1 cellular context compared by ENCODE assay signal in the genomic region with DNA sequence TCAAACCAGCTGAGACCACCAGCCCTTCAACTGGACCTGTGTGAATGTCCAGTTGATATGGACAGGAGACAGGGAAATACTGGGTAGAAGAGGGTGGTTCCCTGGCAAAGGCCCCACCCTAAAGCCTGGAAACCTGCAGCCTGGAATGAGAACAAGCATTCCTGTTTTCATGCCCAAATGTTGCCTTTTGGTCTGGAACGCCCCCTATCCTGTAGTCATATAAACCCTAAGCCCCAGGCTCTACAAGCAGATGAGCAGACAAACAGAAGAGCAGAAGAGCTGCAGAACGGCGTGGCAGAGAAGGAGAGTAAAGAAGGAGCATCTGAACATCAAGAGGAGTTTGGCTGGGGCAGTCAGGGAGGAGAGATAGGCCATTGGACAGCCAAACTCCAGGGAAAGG.
TF ChIP-seq lines count a peak whose summit lies in the region.

No MANE protein-coding gene starts in this region.

TF ChIP-seq in GM23338, 12 proteins besides CTCF, POLR2A, EP300 and RAD21:
- TF ChIP-seq, protein P1, sequence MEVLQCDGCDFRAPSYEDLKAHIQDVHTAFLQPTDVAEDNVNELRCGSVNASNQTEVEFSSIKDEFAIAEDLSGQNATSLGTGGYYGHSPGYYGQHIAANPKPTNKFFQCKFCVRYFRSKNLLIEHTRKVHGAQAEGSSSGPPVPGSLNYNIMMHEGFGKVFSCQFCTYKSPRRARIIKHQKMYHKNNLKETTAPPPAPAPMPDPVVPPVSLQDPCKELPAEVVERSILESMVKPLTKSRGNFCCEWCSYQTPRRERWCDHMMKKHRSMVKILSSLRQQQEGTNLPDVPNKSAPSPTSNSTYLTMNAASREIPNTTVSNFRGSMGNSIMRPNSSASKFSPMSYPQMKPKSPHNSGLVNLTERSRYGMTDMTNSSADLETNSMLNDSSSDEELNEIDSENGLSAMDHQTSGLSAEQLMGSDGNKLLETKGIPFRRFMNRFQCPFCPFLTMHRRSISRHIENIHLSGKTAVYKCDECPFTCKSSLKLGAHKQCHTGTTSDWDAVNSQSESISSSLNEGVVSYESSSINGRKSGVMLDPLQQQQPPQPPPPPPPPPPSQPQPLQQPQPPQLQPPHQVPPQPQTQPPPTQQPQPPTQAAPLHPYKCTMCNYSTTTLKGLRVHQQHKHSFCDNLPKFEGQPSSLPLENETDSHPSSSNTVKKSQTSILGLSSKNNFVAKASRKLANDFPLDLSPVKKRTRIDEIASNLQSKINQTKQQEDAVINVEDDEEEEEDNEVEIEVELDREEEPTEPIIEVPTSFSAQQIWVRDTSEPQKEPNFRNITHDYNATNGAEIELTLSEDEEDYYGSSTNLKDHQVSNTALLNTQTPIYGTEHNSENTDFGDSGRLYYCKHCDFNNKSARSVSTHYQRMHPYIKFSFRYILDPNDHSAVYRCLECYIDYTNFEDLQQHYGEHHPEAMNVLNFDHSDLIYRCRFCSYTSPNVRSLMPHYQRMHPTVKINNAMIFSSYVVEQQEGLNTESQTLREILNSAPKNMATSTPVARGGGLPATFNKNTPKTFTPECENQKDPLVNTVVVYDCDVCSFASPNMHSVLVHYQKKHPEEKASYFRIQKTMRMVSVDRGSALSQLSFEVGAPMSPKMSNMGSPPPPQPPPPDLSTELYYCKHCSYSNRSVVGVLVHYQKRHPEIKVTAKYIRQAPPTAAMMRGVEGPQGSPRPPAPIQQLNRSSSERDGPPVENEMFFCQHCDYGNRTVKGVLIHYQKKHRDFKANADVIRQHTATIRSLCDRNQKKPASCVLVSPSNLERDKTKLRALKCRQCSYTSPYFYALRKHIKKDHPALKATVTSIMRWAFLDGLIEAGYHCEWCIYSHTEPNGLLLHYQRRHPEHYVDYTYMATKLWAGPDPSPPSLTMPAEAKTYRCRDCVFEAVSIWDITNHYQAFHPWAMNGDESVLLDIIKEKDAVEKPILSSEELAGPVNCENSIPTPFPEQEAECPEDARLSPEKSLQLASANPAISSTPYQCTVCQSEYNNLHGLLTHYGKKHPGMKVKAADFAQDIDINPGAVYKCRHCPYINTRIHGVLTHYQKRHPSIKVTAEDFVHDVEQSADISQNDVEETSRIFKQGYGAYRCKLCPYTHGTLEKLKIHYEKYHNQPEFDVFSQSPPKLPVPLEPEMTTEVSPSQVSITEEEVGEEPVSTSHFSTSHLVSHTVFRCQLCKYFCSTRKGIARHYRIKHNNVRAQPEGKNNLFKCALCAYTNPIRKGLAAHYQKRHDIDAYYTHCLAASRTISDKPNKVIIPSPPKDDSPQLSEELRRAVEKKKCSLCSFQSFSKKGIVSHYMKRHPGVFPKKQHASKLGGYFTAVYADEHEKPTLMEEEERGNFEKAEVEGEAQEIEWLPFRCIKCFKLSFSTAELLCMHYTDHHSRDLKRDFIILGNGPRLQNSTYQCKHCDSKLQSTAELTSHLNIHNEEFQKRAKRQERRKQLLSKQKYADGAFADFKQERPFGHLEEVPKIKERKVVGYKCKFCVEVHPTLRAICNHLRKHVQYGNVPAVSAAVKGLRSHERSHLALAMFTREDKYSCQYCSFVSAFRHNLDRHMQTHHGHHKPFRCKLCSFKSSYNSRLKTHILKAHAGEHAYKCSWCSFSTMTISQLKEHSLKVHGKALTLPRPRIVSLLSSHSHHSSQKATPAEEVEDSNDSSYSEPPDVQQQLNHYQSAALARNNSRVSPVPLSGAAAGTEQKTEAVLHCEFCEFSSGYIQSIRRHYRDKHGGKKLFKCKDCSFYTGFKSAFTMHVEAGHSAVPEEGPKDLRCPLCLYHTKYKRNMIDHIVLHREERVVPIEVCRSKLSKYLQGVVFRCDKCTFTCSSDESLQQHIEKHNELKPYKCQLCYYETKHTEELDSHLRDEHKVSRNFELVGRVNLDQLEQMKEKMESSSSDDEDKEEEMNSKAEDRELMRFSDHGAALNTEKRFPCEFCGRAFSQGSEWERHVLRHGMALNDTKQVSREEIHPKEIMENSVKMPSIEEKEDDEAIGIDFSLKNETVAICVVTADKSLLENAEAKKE (CRISPR knock-in tag; IDR thresholded peaks at IDR 0.05): no peak
- TF ChIP-seq EZH2phosphoT487 (IDR thresholded peaks at IDR 0.05; ENCODE audit: unreplicated experiment): no peak
- TF ChIP-seq STAT1 (IDR thresholded peaks at IDR 0.05; ENCODE audit: unreplicated experiment): no peak
- TF ChIP-seq, protein P2, sequence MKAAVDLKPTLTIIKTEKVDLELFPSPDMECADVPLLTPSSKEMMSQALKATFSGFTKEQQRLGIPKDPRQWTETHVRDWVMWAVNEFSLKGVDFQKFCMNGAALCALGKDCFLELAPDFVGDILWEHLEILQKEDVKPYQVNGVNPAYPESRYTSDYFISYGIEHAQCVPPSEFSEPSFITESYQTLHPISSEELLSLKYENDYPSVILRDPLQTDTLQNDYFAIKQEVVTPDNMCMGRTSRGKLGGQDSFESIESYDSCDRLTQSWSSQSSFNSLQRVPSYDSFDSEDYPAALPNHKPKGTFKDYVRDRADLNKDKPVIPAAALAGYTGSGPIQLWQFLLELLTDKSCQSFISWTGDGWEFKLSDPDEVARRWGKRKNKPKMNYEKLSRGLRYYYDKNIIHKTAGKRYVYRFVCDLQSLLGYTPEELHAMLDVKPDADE (IDR thresholded peaks at IDR 0.05): no peak
- TF ChIP-seq ZNF114 (CRISPR knock-in tag; IDR thresholded peaks at IDR 0.05): no peak
- TF ChIP-seq POLR2AphosphoS5 (IDR thresholded peaks at IDR 0.05; ENCODE audit: low read depth): no peak
- TF ChIP-seq EZH2 (IDR thresholded peaks at IDR 0.05; ENCODE audit: low read depth, unreplicated experiment): no peak
- TF ChIP-seq, protein P3, sequence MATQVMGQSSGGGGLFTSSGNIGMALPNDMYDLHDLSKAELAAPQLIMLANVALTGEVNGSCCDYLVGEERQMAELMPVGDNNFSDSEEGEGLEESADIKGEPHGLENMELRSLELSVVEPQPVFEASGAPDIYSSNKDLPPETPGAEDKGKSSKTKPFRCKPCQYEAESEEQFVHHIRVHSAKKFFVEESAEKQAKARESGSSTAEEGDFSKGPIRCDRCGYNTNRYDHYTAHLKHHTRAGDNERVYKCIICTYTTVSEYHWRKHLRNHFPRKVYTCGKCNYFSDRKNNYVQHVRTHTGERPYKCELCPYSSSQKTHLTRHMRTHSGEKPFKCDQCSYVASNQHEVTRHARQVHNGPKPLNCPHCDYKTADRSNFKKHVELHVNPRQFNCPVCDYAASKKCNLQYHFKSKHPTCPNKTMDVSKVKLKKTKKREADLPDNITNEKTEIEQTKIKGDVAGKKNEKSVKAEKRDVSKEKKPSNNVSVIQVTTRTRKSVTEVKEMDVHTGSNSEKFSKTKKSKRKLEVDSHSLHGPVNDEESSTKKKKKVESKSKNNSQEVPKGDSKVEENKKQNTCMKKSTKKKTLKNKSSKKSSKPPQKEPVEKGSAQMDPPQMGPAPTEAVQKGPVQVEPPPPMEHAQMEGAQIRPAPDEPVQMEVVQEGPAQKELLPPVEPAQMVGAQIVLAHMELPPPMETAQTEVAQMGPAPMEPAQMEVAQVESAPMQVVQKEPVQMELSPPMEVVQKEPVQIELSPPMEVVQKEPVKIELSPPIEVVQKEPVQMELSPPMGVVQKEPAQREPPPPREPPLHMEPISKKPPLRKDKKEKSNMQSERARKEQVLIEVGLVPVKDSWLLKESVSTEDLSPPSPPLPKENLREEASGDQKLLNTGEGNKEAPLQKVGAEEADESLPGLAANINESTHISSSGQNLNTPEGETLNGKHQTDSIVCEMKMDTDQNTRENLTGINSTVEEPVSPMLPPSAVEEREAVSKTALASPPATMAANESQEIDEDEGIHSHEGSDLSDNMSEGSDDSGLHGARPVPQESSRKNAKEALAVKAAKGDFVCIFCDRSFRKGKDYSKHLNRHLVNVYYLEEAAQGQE (IDR thresholded peaks at IDR 0.05; ENCODE audit: unreplicated experiment): no peak
- TF ChIP-seq ZNF331 (CRISPR knock-in tag; IDR thresholded peaks at IDR 0.05; ENCODE audit: low read depth): no peak
- no peak for TF ChIP-seq NANOG (IDR thresholded peaks at IDR 0.05; ENCODE audit: borderline replicate concordance)
- no peak for TF ChIP-seq JUNB (IDR thresholded peaks at IDR 0.05; ENCODE audit: unreplicated experiment)
- TF ChIP-seq CREB1 (CRISPR knock-in tag; IDR thresholded peaks at IDR 0.05; ENCODE audit: low read depth): no peak
